ENCODE assay signal across 19 cellular contexts in genomic region chr7:91628742-91629141, GRCh38.
DNase-seq lines count a peak whose midpoint lies in the region; ATAC-seq, FAIRE-seq and TF ChIP-seq lines count a peak whose summit lies in the region.
"Had no signal": no experiment of that assay in that cellular context is flagged by ENCODE, and none has a peak within 500 bp of the region (broad histone marks: within the 10 kb centered on the region; RNA-seq: fewer than 3 reads in every experiment).

No MANE protein-coding gene starts in this region.

- H3K9me3 ChIP-seq in HepG2 (ENCODE audit: low read length) (no peaks in the 10 kb centered on the region), SJCRH30 (replicated peaks) (no peaks in the 10 kb centered on the region)
- H3K9me3 ChIP-seq: esophagus squamous epithelium had no signal

- no peak for TF ChIP-seq RAD21 in HepG2 (CRISPR knock-in tag; IDR thresholded peaks at IDR 0.05)

- H3K4me2 ChIP-seq in HepG2 (ENCODE audit: low read depth, low read length) = no peak overlapping the region

- TF ChIP-seq CTCF in 22Rv1 (IDR thresholded peaks at IDR 0.05) (no peak), fibroblast of pulmonary artery (IDR thresholded peaks at IDR 0.05; ENCODE audit: low read length, missing control alignments) (no peak), HepG2 (CRISPR knock-in tag; IDR thresholded peaks at IDR 0.05) (no peak)

- BruUV-seq in HepG2 (replicated peaks; lab: Mats Ljungman, UMichigan) = no TSS peak

- H2AFZ ChIP-seq in HepG2 (ENCODE audit: low read length) = no peak overlapping the region

- H3K36me3 ChIP-seq in HepG2 (replicated peaks in 1 of 2; ENCODE audit: control insufficient read depth in 1 of 2, insufficient read depth in 2 of 2, low read length in 2 of 2) (no peaks in the 10 kb centered on the region), SJCRH30 (no peaks in the 10 kb centered on the region)
- H3K36me3 ChIP-seq: esophagus squamous epithelium had no signal

- no peak overlapping the region for H3K9ac ChIP-seq in HepG2 (ENCODE audit: insufficient read depth, low read depth, low read length)

- TF ChIP-seq POLR2A in HepG2 (IDR thresholded peaks at IDR 0.05; ENCODE audit: insufficient read depth in 1 of 2, low read depth in 2 of 2, low read length in 2 of 2) = no peak

- no peaks in the 10 kb centered on the region for H3K79me2 ChIP-seq in HepG2 (ENCODE audit: insufficient read depth, low read length)

- H3K27me3 ChIP-seq in HepG2 (ENCODE audit: control insufficient read depth in 1 of 2, insufficient read depth in 2 of 2, low read length in 2 of 2) = no peaks in the 10 kb centered on the region
- H3K27me3 ChIP-seq in SJCRH30 = no peaks in the 10 kb centered on the region
- H3K27me3 ChIP-seq: dorsolateral prefrontal cortex, esophagus squamous epithelium had no signal

- no peak for ATAC-seq in HepG2
- ATAC-seq in HG03571 (IDR thresholded peaks at IDR 0.05; ENCODE audit: unreplicated experiment) = no peak
- ATAC-seq: left lobe of liver; PC-3; stimulated activated naive CD8-positive, alpha-beta T cell treated with anti-CD3 and anti-CD28 coated beads, Interleukin-15, amount 100 ng/mL, for 72 hours had no signal

- H3K4me3 ChIP-seq in fibroblast of pulmonary artery (replicated peaks; ENCODE audit: low read depth, low read length) (no peak overlapping the region), HepG2 (replicated peaks in 1 of 3; ENCODE audit: insufficient read depth in 1 of 3, low read depth in 2 of 3, low read length in 3 of 3) (no peak overlapping the region), SJCRH30 (no peak overlapping the region)
- H3K4me3 ChIP-seq: dorsolateral prefrontal cortex, esophagus squamous epithelium had no signal

- H3K27ac ChIP-seq in 22Rv1 (peak overlapping the region; percentile 44), HepG2 (ENCODE audit: extremely low read length, insufficient read depth, low read length) (no peak overlapping the region), SJCRH30 (no peak overlapping the region)
- H3K27ac ChIP-seq: dorsolateral prefrontal cortex, esophagus squamous epithelium had no signal

- 32% methylated on average over 5 of the region's 5 CpGs for WGBS in HepG2 (ENCODE audit: low lambda C conversion rate)

- intact Hi-C loops in HepG2 (cut with micrococcal nuclease; ENCODE audit: unreplicated experiment) = no loop called here

- H3K4me1 ChIP-seq in HepG2 (ENCODE audit: insufficient read depth, low read length) (no peaks in the 10 kb centered on the region), SJCRH30 (peaks cover 3% of the 10 kb centered on the region; the same call in 1 of the 2 replicates)
- H3K4me1 ChIP-seq: esophagus squamous epithelium had no signal

- DNase-seq in G401 (ENCODE audit: low spot score) (peak; percentile 89), SK-N-DZ (ENCODE audit: low spot score) (peak; percentile 38), fibroblast of pulmonary artery (ENCODE audit: low read depth) (peak; percentile 48), HepG2 (ENCODE audit: low spot score) (no peak), KBM-7 (no peak), SJCRH30 (no peak)
- DNase-seq: activated gamma-delta T cell treated with Interleukin-2 at 50 U/mL for 16 hours; aorta; esophagus squamous epithelium; hippocampal formation; NCI-H524; PC-3; posterior cingulate gyrus; stimulated activated naive CD8-positive, alpha-beta T cell treated with anti-CD3 and anti-CD28 coated beads, Interleukin-15, amount 100 ng/mL, for 72 hours; SW 1271 had no signal

- in situ Hi-C loops in G401 (cut with HindIII; ENCODE audit: low sequenced_read_pairs) (no loop called here), HepG2 (cut with HindIII; ENCODE audit: extremely low pct_ligation_motif_present, low pct_unique_long_range_greater_than_20kb) (no loop called here), KBM-7 (cut with MboI; ENCODE audit: low pct_unique_long_range_greater_than_20kb, low sequenced_read_pairs) (no loop called here)

- FAIRE-seq in HepG2 (lab: Jason Lieb, UNC) = no peak

- CTCF ChIA-PET in HepG2 (lab: Yijun Ruan, JAX; ENCODE audit: low intra/inter-chr PET ratio, low total read pairs) = no interaction called here

- TF ChIP-seq EP300 in HepG2 (IDR thresholded peaks at IDR 0.05; ENCODE audit: low read depth in 2 of 2, low read length in 2 of 2) = no peak
- no peak for TF ChIP-seq EP300 in HepG2 (CRISPR knock-in tag; IDR thresholded peaks at IDR 0.05; ENCODE audit: borderline replicate concordance)

- POLR2A ChIA-PET in HepG2 (lab: Yijun Ruan, JAX) = no interaction called here

- no peaks in the 10 kb centered on the region for H4K20me1 ChIP-seq in HepG2 (ENCODE audit: insufficient read depth, low read length)

TF ChIP-seq in HepG2, 621 proteins besides CTCF, POLR2A, EP300 and RAD21:
- TF ChIP-seq RAD51 (IDR thresholded peaks at IDR 0.05; ENCODE audit: borderline replicate concordance) (no peak), HIC2 (CRISPR knock-in tag; IDR thresholded peaks at IDR 0.05; ENCODE audit: low read depth) (no peak), ZMYM2 (CRISPR knock-in tag; IDR thresholded peaks at IDR 0.05) (no peak), FOXO1 (CRISPR knock-in tag; IDR thresholded peaks at IDR 0.05) (no peak), ZNF720 (CRISPR knock-in tag; IDR thresholded peaks at IDR 0.05) (no peak), HNRNPK (IDR thresholded peaks at IDR 0.05; ENCODE audit: low read depth, low read length, poor library complexity, severe bottlenecking) (no peak), MNT (IDR thresholded peaks at IDR 0.05) (no peak), PAX8 (CRISPR knock-in tag; IDR thresholded peaks at IDR 0.05; ENCODE audit: borderline replicate concordance) (no peak), E2F5 (CRISPR knock-in tag; conservative IDR thresholded peaks at IDR 0.05) (no peak), ZBTB34 (CRISPR knock-in tag; IDR thresholded peaks at IDR 0.05) (no peak)

Comparison
In these comparisons a context has a peak if more than half of its experiments do, and no peak if none do; other contexts are left out.
1. DNase-seq: peak in G401 (single experiment), SK-N-DZ (single experiment) and fibroblast of pulmonary artery (single experiment); none in HepG2 (single experiment), KBM-7 (single experiment) and SJCRH30 (0 of 2).